In genomic region chr9:77176686-77177142, GRCh38 we compare ENCODE assay signal across 8 cellular contexts. TPM values are rescaled to one million over a fixed set of nuclear protein-coding genes. Genes with fewer than 3 reads are reported as not detected.
A peak's percentile ranks its signal among the peaks of the same experiment; 100 is the strongest.
DNase-seq lines count a peak whose midpoint lies in the region; ATAC-seq and TF ChIP-seq lines count a peak whose summit lies in the region.

No MANE protein-coding gene starts in this region.

- CTCF ChIA-PET in activated CD4-positive, alpha-beta T cell treated with anti-CD3 and anti-CD28 coated beads for 36 hours (lab: Charles Lee), result interaction anchor here (1.2 to 1.3 kb wide), 2 partner anchors 10 to 12 kb away, joined by 4 to 11 read pairs; no protein-coding TSS in a partner anchor

- no peak for TF ChIP-seq CTCF in kidney epithelial cell (IDR thresholded peaks at IDR 0.05; ENCODE audit: insufficient read depth, low read length, poor library complexity, severe bottlenecking)
- no peak for TF ChIP-seq CTCF in suprapubic skin (IDR thresholded peaks at IDR 0.05)

- intact Hi-C loops in activated CD4-positive, alpha-beta T cell treated with anti-CD3 and anti-CD28 coated beads for 36 hours (cut with DNase I, micrococcal nuclease), result loop anchor here (1.0 to 10.0 kb wide), 13 partner anchors 9 to 1121 kb away; partner anchors contain the start of genes PSAT1 (in 2 of the 2), RFK (in 2 of the 2), CEP78 (in 1 of the 2) and GCNT1 (in 1 of the 2)
- intact Hi-C loops in activated T-helper 2 cell treated with anti-CD3 and anti-CD28 coated beads, Interferon-gamma antibody, Interleukin-2, Interleukin-4, amounts not matched to agents 10 μg/mL and 5 μg/mL and 100 μg/mL, durations not matched to agents 14 hours and 24 hours and 36 hours (cut with micrococcal nuclease), result loop anchor here (1.0 to 10.0 kb wide), 5 partner anchors 8 to 782 kb away; partner anchors contain the start of gene RFK

- H3K27ac Mint-ChIP-seq in activated CD4-positive, alpha-beta T cell treated with anti-CD3 and anti-CD28 coated beads for 36 hours, result peak overlapping the region; percentile 79
- H3K27ac Mint-ChIP-seq in activated T-helper 2 cell treated with anti-CD3 and anti-CD28 coated beads, Interferon-gamma antibody, Interleukin-2, Interleukin-4, amounts not matched to agents 10 μg/mL and 5 μg/mL and 100 μg/mL, durations not matched to agents 14 hours and 24 hours and 36 hours, result peak overlapping the region; percentile 80

- H3K4me1 Mint-ChIP-seq in activated CD4-positive, alpha-beta T cell treated with anti-CD3 and anti-CD28 coated beads for 36 hours, result peaks cover 23% of the 10 kb centered on the region
- H3K4me1 Mint-ChIP-seq in activated T-helper 2 cell treated with anti-CD3 and anti-CD28 coated beads, Interferon-gamma antibody, Interleukin-2, Interleukin-4, amounts not matched to agents 10 μg/mL and 5 μg/mL and 100 μg/mL, durations not matched to agents 14 hours and 24 hours and 36 hours (ENCODE audit: low read depth), result peaks cover 27% of the 10 kb centered on the region

- no peak for DNase-seq in activated CD4-positive, alpha-beta T cell treated with anti-CD3 and anti-CD28 coated beads for 36 hours
- DNase-seq in activated CD4-positive, alpha-beta T cell treated with anti-CD3 and anti-CD28 coated beads for 48 hours, result no peak
- DNase-seq in activated T-helper 2 cell treated with anti-CD3 and anti-CD28 coated beads, Interferon-gamma antibody, Interleukin-2, Interleukin-4, amounts not matched to agents 10 μg/mL and 5 μg/mL and 100 μg/mL, durations not matched to agents 14 hours and 24 hours and 36 hours (ENCODE audit: low spot score), result no peak
- DNase-seq in kidney epithelial cell (ENCODE audit: low read depth), result no peak
- no peak for DNase-seq in suprapubic skin (ENCODE audit: low spot score in 2 of 2)
- no peak for DNase-seq in SHP77 (lab: John Stamatoyannopoulos, UW)
- DNase-seq in RPMI8226, result no peak

- peak overlapping the region; percentile 97 for H3K4me3 Mint-ChIP-seq in activated CD4-positive, alpha-beta T cell treated with anti-CD3 and anti-CD28 coated beads for 36 hours
- H3K4me3 Mint-ChIP-seq in activated T-helper 2 cell treated with anti-CD3 and anti-CD28 coated beads, Interferon-gamma antibody, Interleukin-2, Interleukin-4, amounts not matched to agents 10 μg/mL and 5 μg/mL and 100 μg/mL, durations not matched to agents 14 hours and 24 hours and 36 hours (ENCODE audit: low read depth), result peak overlapping the region; percentile 91

- H3K27me3 ChIP-seq in kidney epithelial cell (ENCODE audit: control insufficient read depth, insufficient read depth, low read length) (no peaks in the 10 kb centered on the region), suprapubic skin (no peaks in the 10 kb centered on the region)

- H3K9me3 ChIP-seq in suprapubic skin, result no peaks in the 10 kb centered on the region

- H3K36me3 Mint-ChIP-seq in activated CD4-positive, alpha-beta T cell treated with anti-CD3 and anti-CD28 coated beads for 36 hours (ENCODE audit: low read depth), result peaks cover 5% of the 10 kb centered on the region
- H3K36me3 Mint-ChIP-seq in activated T-helper 2 cell treated with anti-CD3 and anti-CD28 coated beads, Interferon-gamma antibody, Interleukin-2, Interleukin-4, amounts not matched to agents 10 μg/mL and 5 μg/mL and 100 μg/mL, durations not matched to agents 14 hours and 24 hours and 36 hours (ENCODE audit: low read depth), result peaks cover 2% of the 10 kb centered on the region

- ATAC-seq in activated CD4-positive, alpha-beta T cell treated with anti-CD3 and anti-CD28 coated beads for 36 hours, result no peak
- no peak for ATAC-seq in HG03354 (IDR thresholded peaks at IDR 0.05; ENCODE audit: poor library complexity, severe bottlenecking, unreplicated experiment)

- H3K36me3 ChIP-seq in kidney epithelial cell (ENCODE audit: control insufficient read depth, insufficient read depth, low read length), result no peaks in the 10 kb centered on the region
- H3K36me3 ChIP-seq in suprapubic skin, result no peaks in the 10 kb centered on the region

- H3K9me3 Mint-ChIP-seq in activated CD4-positive, alpha-beta T cell treated with anti-CD3 and anti-CD28 coated beads for 36 hours (ENCODE audit: low read depth), result no peaks in the 10 kb centered on the region
- H3K9me3 Mint-ChIP-seq in activated T-helper 2 cell treated with anti-CD3 and anti-CD28 coated beads, Interferon-gamma antibody, Interleukin-2, Interleukin-4, amounts not matched to agents 10 μg/mL and 5 μg/mL and 100 μg/mL, durations not matched to agents 14 hours and 24 hours and 36 hours, result no peaks in the 10 kb centered on the region

- 5% methylated on average over 7 of the region's 10 CpGs for WGBS in suprapubic skin

- TF ChIP-seq EP300 in suprapubic skin (IDR thresholded peaks at IDR 0.05), result no peak

- TF ChIP-seq POLR2A in suprapubic skin (IDR thresholded peaks at IDR 0.05), result no peak

- H3K27me3 Mint-ChIP-seq in activated CD4-positive, alpha-beta T cell treated with anti-CD3 and anti-CD28 coated beads for 36 hours, result no peaks in the 10 kb centered on the region
- peaks cover 12% of the 10 kb centered on the region for H3K27me3 Mint-ChIP-seq in activated T-helper 2 cell treated with anti-CD3 and anti-CD28 coated beads, Interferon-gamma antibody, Interleukin-2, Interleukin-4, amounts not matched to agents 10 μg/mL and 5 μg/mL and 100 μg/mL, durations not matched to agents 14 hours and 24 hours and 36 hours (ENCODE audit: low read depth)

- H3K4me3 ChIP-seq in kidney epithelial cell (ENCODE audit: low read depth, low read length) (peak overlapping the region; percentile 97), suprapubic skin (peak overlapping the region; percentile 87)

- POLR2A ChIA-PET in activated CD4-positive, alpha-beta T cell treated with anti-CD3 and anti-CD28 coated beads for 36 hours (lab: Charles Lee), result interaction anchor here (0.5 to 1.0 kb wide), 2 partner anchors 8 to 11 kb away, joined by 3 read pairs; no protein-coding TSS in a partner anchor

- H3K27ac ChIP-seq in suprapubic skin, result peak overlapping the region; percentile 74

- H3K4me1 ChIP-seq in suprapubic skin, result peaks cover 25% of the 10 kb centered on the region

RNA-seq across cellular contexts. Expression of gene VPS13A, which starts 0.6 kb away (rescaled TPM):
- 10 to 100 TPM; 33.3 to 33.6 TPM for total RNA-seq in activated CD4-positive, alpha-beta T cell treated with anti-CD3 and anti-CD28 coated beads for 36 hours
- total RNA-seq in activated T-helper 2 cell treated with anti-CD3 and anti-CD28 coated beads, Interferon-gamma antibody, Interleukin-2, Interleukin-4, amounts not matched to agents 10 μg/mL and 5 μg/mL and 100 μg/mL, durations not matched to agents 14 hours and 24 hours and 36 hours, result 43.8 and 46.9 TPM in 2 replicates
- total RNA-seq in kidney epithelial cell (13.8 and 16.3 TPM in 2 replicates), suprapubic skin (100 to 1,000 TPM in 1 of 4 donors, 10 to 100 TPM in 3; 30.1 to 125 (median 46.2) TPM)
